1 cellular context compared by ENCODE assay signal in the genomic region with DNA sequence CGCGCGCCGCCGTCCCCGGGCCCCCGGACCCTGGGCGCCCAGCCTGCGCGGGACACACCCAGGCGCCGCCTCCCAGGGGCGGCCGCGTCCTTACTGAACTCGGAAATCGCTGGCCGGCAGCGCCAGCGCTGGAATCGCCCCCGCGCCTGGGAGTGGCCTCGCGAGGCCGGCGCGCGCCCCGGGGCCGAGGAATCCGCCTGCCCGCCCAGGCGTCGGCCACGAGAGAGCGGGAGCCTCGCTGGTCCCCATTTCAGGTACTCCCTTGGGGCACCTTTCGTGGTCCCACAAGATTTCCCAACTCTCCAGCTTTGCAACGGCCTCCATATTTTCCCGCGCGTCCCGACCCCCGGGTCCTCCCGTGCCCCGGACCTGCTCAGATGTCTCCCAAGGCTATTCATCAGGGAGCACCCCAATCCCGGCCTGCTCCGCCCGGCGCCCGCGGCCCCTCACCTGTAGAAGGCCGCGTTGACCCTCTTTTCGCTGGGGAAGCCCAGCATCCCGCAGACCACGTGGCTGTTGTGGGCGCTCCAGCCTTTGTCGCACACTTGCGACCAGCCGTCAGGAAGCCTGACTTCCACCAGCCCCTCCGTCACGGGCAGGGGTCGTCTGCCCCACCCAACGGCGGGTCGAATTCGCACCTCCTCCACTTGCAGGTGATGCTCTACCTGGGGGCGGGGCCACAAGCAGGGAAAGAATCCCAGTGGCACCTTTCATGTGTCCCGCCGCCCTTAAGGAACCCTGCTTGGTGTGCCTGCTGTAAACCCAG.
TF ChIP-seq lines count a peak whose summit lies in the region.

No MANE protein-coding gene starts in this region.

TF ChIP-seq in HepG2, 621 proteins besides CTCF, POLR2A, EP300 and RAD21 (continued from another document and continues in another):
- TF ChIP-seq, protein P1, sequence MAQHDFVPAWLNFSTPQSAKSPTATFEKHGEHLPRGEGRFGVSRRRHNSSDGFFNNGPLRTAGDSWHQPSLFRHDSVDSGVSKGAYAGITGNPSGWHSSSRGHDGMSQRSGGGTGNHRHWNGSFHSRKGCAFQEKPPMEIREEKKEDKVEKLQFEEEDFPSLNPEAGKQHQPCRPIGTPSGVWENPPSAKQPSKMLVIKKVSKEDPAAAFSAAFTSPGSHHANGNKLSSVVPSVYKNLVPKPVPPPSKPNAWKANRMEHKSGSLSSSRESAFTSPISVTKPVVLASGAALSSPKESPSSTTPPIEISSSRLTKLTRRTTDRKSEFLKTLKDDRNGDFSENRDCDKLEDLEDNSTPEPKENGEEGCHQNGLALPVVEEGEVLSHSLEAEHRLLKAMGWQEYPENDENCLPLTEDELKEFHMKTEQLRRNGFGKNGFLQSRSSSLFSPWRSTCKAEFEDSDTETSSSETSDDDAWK (CRISPR knock-in tag; IDR thresholded peaks at IDR 0.05) = no peak
- TF ChIP-seq, protein P2, sequence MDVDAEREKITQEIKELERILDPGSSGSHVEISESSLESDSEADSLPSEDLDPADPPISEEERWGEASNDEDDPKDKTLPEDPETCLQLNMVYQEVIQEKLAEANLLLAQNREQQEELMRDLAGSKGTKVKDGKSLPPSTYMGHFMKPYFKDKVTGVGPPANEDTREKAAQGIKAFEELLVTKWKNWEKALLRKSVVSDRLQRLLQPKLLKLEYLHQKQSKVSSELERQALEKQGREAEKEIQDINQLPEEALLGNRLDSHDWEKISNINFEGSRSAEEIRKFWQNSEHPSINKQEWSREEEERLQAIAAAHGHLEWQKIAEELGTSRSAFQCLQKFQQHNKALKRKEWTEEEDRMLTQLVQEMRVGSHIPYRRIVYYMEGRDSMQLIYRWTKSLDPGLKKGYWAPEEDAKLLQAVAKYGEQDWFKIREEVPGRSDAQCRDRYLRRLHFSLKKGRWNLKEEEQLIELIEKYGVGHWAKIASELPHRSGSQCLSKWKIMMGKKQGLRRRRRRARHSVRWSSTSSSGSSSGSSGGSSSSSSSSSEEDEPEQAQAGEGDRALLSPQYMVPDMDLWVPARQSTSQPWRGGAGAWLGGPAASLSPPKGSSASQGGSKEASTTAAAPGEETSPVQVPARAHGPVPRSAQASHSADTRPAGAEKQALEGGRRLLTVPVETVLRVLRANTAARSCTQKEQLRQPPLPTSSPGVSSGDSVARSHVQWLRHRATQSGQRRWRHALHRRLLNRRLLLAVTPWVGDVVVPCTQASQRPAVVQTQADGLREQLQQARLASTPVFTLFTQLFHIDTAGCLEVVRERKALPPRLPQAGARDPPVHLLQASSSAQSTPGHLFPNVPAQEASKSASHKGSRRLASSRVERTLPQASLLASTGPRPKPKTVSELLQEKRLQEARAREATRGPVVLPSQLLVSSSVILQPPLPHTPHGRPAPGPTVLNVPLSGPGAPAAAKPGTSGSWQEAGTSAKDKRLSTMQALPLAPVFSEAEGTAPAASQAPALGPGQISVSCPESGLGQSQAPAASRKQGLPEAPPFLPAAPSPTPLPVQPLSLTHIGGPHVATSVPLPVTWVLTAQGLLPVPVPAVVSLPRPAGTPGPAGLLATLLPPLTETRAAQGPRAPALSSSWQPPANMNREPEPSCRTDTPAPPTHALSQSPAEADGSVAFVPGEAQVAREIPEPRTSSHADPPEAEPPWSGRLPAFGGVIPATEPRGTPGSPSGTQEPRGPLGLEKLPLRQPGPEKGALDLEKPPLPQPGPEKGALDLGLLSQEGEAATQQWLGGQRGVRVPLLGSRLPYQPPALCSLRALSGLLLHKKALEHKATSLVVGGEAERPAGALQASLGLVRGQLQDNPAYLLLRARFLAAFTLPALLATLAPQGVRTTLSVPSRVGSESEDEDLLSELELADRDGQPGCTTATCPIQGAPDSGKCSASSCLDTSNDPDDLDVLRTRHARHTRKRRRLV (CRISPR knock-in tag; IDR thresholded peaks at IDR 0.05) = no peak
- TF ChIP-seq, protein P3, sequence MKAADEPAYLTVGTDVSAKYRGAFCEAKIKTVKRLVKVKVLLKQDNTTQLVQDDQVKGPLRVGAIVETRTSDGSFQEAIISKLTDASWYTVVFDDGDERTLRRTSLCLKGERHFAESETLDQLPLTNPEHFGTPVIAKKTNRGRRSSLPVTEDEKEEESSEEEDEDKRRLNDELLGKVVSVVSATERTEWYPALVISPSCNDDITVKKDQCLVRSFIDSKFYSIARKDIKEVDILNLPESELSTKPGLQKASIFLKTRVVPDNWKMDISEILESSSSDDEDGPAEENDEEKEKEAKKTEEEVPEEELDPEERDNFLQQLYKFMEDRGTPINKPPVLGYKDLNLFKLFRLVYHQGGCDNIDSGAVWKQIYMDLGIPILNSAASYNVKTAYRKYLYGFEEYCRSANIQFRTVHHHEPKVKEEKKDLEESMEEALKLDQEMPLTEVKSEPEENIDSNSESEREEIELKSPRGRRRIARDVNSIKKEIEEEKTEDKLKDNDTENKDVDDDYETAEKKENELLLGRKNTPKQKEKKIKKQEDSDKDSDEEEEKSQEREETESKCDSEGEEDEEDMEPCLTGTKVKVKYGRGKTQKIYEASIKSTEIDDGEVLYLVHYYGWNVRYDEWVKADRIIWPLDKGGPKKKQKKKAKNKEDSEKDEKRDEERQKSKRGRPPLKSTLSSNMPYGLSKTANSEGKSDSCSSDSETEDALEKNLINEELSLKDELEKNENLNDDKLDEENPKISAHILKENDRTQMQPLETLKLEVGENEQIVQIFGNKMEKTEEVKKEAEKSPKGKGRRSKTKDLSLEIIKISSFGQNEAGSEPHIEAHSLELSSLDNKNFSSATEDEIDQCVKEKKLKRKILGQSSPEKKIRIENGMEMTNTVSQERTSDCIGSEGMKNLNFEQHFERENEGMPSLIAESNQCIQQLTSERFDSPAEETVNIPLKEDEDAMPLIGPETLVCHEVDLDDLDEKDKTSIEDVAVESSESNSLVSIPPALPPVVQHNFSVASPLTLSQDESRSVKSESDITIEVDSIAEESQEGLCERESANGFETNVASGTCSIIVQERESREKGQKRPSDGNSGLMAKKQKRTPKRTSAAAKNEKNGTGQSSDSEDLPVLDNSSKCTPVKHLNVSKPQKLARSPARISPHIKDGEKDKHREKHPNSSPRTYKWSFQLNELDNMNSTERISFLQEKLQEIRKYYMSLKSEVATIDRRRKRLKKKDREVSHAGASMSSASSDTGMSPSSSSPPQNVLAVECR (CRISPR knock-in tag; IDR thresholded peaks at IDR 0.05; ENCODE audit: borderline replicate concordance) = no peak; the same call in 1 of the 2 replicates
- TF ChIP-seq YEATS4 (CRISPR knock-in tag; IDR thresholded peaks at IDR 0.05; ENCODE audit: borderline replicate concordance) (peak; percentile 80), ZNF766 (CRISPR knock-in tag; IDR thresholded peaks at IDR 0.05; ENCODE audit: borderline replicate concordance) (no peak), TMF1 (CRISPR knock-in tag; IDR thresholded peaks at IDR 0.05; ENCODE audit: low read depth) (no peak), ZBTB38 (CRISPR knock-in tag; IDR thresholded peaks at IDR 0.05) (0 out of 2 replicates have a peak, but pooled peaks have one; percentile 18), ZNF337 (CRISPR knock-in tag; IDR thresholded peaks at IDR 0.05; ENCODE audit: borderline replicate concordance, low read depth) (no peak), ZNF468 (CRISPR knock-in tag; IDR thresholded peaks at IDR 0.05) (no peak), ZNF562 (CRISPR knock-in tag; IDR thresholded peaks at IDR 0.05; ENCODE audit: borderline replicate concordance) (no peak), ZNF121 (CRISPR knock-in tag; IDR thresholded peaks at IDR 0.05) (no peak), ZNF773 (CRISPR knock-in tag; IDR thresholded peaks at IDR 0.05; ENCODE audit: borderline replicate concordance) (0 out of 2 replicates have a peak, but pooled peaks have one; percentile 20), KLF6 (CRISPR knock-in tag; IDR thresholded peaks at IDR 0.05) (no peak), ZNF777 (CRISPR knock-in tag; IDR thresholded peaks at IDR 0.05) (peak; percentile 40; the same call in 1 of the 2 replicates), ZNF331 (CRISPR knock-in tag; IDR thresholded peaks at IDR 0.05) (peak; percentile 11; the same call in 1 of the 2 replicates), ZSCAN30 (CRISPR knock-in tag; IDR thresholded peaks at IDR 0.05) (no peak), KDM2A (CRISPR knock-in tag; IDR thresholded peaks at IDR 0.05; ENCODE audit: borderline replicate concordance, low read depth) (peak; percentile 50), ZNF451 (CRISPR knock-in tag; IDR thresholded peaks at IDR 0.05) (no peak), ZNF776 (CRISPR knock-in tag; IDR thresholded peaks at IDR 0.05) (peak; percentile 92), ZBTB7B (CRISPR knock-in tag; IDR thresholded peaks at IDR 0.05) (peak; percentile 45; the same call in 1 of the 2 replicates)
- TF ChIP-seq, protein P4, sequence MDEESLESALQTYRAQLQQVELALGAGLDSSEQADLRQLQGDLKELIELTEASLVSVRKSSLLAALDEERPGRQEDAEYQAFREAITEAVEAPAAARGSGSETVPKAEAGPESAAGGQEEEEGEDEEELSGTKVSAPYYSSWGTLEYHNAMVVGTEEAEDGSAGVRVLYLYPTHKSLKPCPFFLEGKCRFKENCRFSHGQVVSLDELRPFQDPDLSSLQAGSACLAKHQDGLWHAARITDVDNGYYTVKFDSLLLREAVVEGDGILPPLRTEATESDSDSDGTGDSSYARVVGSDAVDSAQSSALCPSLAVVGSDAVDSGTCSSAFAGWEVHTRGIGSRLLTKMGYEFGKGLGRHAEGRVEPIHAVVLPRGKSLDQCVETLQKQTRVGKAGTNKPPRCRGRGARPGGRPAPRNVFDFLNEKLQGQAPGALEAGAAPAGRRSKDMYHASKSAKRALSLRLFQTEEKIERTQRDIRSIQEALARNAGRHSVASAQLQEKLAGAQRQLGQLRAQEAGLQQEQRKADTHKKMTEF (CRISPR knock-in tag; IDR thresholded peaks at IDR 0.05) = 0 out of 2 replicates have a peak, but pooled peaks have one; percentile 20
- TF ChIP-seq, protein P5, sequence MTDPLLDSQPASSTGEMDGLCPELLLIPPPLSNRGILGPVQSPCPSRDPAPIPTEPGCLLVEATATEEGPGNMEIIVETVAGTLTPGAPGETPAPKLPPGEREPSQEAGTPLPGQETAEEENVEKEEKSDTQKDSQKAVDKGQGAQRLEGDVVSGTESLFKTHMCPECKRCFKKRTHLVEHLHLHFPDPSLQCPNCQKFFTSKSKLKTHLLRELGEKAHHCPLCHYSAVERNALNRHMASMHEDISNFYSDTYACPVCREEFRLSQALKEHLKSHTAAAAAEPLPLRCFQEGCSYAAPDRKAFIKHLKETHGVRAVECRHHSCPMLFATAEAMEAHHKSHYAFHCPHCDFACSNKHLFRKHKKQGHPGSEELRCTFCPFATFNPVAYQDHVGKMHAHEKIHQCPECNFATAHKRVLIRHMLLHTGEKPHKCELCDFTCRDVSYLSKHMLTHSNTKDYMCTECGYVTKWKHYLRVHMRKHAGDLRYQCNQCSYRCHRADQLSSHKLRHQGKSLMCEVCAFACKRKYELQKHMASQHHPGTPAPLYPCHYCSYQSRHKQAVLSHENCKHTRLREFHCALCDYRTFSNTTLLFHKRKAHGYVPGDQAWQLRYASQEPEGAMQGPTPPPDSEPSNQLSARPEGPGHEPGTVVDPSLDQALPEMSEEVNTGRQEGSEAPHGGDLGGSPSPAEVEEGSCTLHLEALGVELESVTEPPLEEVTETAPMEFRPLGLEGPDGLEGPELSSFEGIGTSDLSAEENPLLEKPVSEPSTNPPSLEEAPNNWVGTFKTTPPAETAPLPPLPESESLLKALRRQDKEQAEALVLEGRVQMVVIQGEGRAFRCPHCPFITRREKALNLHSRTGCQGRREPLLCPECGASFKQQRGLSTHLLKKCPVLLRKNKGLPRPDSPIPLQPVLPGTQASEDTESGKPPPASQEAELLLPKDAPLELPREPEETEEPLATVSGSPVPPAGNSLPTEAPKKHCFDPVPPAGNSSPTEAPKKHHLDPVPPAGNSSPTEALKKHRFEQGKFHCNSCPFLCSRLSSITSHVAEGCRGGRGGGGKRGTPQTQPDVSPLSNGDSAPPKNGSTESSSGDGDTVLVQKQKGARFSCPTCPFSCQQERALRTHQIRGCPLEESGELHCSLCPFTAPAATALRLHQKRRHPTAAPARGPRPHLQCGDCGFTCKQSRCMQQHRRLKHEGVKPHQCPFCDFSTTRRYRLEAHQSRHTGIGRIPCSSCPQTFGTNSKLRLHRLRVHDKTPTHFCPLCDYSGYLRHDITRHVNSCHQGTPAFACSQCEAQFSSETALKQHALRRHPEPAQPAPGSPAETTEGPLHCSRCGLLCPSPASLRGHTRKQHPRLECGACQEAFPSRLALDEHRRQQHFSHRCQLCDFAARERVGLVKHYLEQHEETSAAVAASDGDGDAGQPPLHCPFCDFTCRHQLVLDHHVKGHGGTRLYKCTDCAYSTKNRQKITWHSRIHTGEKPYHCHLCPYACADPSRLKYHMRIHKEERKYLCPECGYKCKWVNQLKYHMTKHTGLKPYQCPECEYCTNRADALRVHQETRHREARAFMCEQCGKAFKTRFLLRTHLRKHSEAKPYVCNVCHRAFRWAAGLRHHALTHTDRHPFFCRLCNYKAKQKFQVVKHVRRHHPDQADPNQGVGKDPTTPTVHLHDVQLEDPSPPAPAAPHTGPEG (CRISPR knock-in tag; IDR thresholded peaks at IDR 0.05) = peak; percentile 60; the same call in 1 of the 2 replicates
- TF ChIP-seq, protein P6, sequence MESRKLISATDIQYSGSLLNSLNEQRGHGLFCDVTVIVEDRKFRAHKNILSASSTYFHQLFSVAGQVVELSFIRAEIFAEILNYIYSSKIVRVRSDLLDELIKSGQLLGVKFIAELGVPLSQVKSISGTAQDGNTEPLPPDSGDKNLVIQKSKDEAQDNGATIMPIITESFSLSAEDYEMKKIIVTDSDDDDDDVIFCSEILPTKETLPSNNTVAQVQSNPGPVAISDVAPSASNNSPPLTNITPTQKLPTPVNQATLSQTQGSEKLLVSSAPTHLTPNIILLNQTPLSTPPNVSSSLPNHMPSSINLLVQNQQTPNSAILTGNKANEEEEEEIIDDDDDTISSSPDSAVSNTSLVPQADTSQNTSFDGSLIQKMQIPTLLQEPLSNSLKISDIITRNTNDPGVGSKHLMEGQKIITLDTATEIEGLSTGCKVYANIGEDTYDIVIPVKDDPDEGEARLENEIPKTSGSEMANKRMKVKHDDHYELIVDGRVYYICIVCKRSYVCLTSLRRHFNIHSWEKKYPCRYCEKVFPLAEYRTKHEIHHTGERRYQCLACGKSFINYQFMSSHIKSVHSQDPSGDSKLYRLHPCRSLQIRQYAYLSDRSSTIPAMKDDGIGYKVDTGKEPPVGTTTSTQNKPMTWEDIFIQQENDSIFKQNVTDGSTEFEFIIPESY (CRISPR knock-in tag; IDR thresholded peaks at IDR 0.05) = no peak
- TF ChIP-seq, protein P7, sequence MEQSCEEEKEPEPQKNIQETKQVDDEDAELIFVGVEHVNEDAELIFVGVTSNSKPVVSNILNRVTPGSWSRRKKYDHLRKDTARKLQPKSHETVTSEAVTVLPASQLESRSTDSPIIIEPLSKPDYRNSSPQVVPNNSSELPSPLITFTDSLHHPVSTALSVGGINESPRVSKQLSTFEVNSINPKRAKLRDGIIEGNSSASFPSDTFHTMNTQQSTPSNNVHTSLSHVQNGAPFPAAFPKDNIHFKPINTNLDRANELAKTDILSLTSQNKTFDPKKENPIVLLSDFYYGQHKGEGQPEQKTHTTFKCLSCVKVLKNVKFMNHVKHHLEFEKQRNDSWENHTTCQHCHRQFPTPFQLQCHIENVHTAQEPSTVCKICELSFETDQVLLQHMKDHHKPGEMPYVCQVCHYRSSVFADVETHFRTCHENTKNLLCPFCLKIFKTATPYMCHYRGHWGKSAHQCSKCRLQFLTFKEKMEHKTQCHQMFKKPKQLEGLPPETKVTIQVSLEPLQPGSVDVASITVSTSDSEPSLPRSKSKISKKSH (CRISPR knock-in tag; IDR thresholded peaks at IDR 0.05; ENCODE audit: borderline replicate concordance) = no peak
